Comparison of ENCODE assay signal across 16 cellular contexts in the genomic region with DNA sequence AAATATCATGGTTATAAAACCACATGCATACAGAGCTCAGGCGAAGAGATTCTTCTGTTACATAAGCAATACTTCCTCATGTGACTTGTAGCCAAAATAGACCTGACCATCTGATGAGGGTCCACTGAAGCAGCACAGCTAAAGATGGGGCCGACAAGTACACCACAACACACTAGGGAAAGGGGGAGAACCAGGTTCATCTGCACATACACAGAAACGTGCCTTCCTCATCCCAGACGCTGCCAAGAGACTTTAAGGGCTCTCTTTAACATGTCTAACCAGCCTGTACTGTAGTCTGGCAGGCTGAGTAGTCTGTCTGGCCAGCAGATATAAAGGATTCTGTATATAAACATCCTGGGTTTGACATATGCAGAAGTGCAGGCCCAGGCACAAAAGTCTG. TPM values are rescaled to one million over a fixed set of nuclear protein-coding genes. Genes with fewer than 3 reads are reported as not detected.
DNase-seq lines count a peak whose midpoint lies in the region; ATAC-seq and TF ChIP-seq lines count a peak whose summit lies in the region.
"Had no signal": no experiment of that assay in that cellular context is flagged by ENCODE, and none has a peak within 500 bp of the region (broad histone marks: within the 10 kb centered on the region; RNA-seq: fewer than 3 reads in every experiment).

No MANE protein-coding gene starts in this region.

- H3K27ac ChIP-seq in BLaER1 treated with 17β-estradiol and CSF1 and Interleukin-3, amounts not matched to agents 10 nM and 100 nM, result no peak overlapping the region
- no peak overlapping the region for H3K27ac ChIP-seq in CD8-positive, alpha-beta T cell (ENCODE audit: low read depth, low read length)
- H3K27ac ChIP-seq: psoas muscle, spleen, transverse colon had no signal

- intact Hi-C loops in CD8-positive, alpha-beta T cell (cut with DNase I, micrococcal nuclease), result loop anchor here in 1 of 2 experiments (2.0 kb wide), 1 partner anchor 30 kb away; a partner anchor contains a TSS

- CTCF ChIA-PET in CD8-positive, alpha-beta T cell (lab: Charles Lee), result interaction anchor here (3.0 to 7.1 kb wide), 2 partner anchors 10 to 102 kb away, joined by 15 to 128 read pairs; no protein-coding TSS in a partner anchor

- H3K4me3 ChIP-seq in BLaER1 treated with 17β-estradiol and CSF1 and Interleukin-3, amounts not matched to agents 10 nM and 100 nM, result no peak overlapping the region
- no peak overlapping the region for H3K4me3 ChIP-seq in CD8-positive, alpha-beta T cell (ENCODE audit: low read depth, low read length)
- H3K4me3 ChIP-seq: psoas muscle, spleen, transverse colon had no signal

- no peak for TF ChIP-seq CTCF in CD8-positive, alpha-beta T cell (IDR thresholded peaks at IDR 0.05)

- peaks cover 0 to 32% (median under 1%) of the 10 kb centered on the region in 11 experiments; a peak in 7 of 22 replicates for H3K36me3 ChIP-seq in BLaER1 treated with 17β-estradiol and CSF1 and Interleukin-3, amounts not matched to agents 10 nM and 100 nM
- H3K36me3 ChIP-seq in CD8-positive, alpha-beta T cell (ENCODE audit: insufficient read depth, low read length), result no peaks in the 10 kb centered on the region
- H3K36me3 ChIP-seq: BE2C, transverse colon had no signal

- H3K27me3 ChIP-seq in BLaER1 treated with 17β-estradiol and CSF1 and Interleukin-3, amounts not matched to agents 10 nM and 100 nM, result peaks cover 0 to 30% (median 9%) of the 10 kb centered on the region in 11 experiments; a peak in 10 of 22 replicates
- H3K27me3 ChIP-seq in CD8-positive, alpha-beta T cell (ENCODE audit: insufficient read depth, low read length), result no peaks in the 10 kb centered on the region
- H3K27me3 ChIP-seq: BE2C, spleen, transverse colon had no signal

- POLR2A ChIA-PET in CD8-positive, alpha-beta T cell (lab: Charles Lee), result interaction anchor here (0.6 to 0.9 kb wide), 3 partner anchors 30 to 1807 kb away, joined by 3 read pairs; a partner anchor contains a TSS

- peak; percentile 18 for ATAC-seq in CD8-positive, alpha-beta T cell
- ATAC-seq in HG02840 (IDR thresholded peaks at IDR 0.05; ENCODE audit: low FRiP score, unreplicated experiment) (no peak), HG02884 (IDR thresholded peaks at IDR 0.05; ENCODE audit: unreplicated experiment) (no peak)
- ATAC-seq: psoas muscle, WTC11 had no signal

- no peak overlapping the region for H3K4me3 Mint-ChIP-seq in CD8-positive, alpha-beta T cell
- H3K4me3 Mint-ChIP-seq: WTC11 had no signal

- no peak for DNase-seq in CD8-positive, alpha-beta T cell
- peak; percentile 7 for DNase-seq in MV-4-11 (lab: John Stamatoyannopoulos, UW)
- peak; percentile 43 for DNase-seq in inferior parietal cortex (ENCODE audit: extremely low spot score)
- DNase-seq in DMS 273 treated with DMSO at 0.1 percent for 48 hours (lab: John Stamatoyannopoulos, UW), result no peak
- DNase-seq: activated effector memory CD4-positive, alpha-beta T cell treated with anti-CD3 and anti-CD28 coated beads, Interleukin-2, amount 50 U/mL, for 16 hours; BE2C; cortex of kidney; HCEC 1CT; NCI-H1436 treated with DMSO at 0.1 percent for 48 hours; psoas muscle; spleen; transverse colon had no signal

- peak overlapping the region; percentile 23 to 77 (median 52) for H3K4me2 ChIP-seq in BLaER1 treated with 17β-estradiol and CSF1 and Interleukin-3, amounts not matched to agents 10 nM and 100 nM

- peaks cover 15% of the 10 kb centered on the region for H3K36me3 Mint-ChIP-seq in CD8-positive, alpha-beta T cell
- H3K36me3 Mint-ChIP-seq: WTC11 had no signal

- H4K20me1 ChIP-seq in BLaER1 treated with 17β-estradiol and CSF1 and Interleukin-3, amounts not matched to agents 10 nM and 100 nM, result peaks cover 54 to 83% (median 67%) of the 10 kb centered on the region in 11 experiments; a peak in 21 of 22 replicates

- peaks cover 16 to 33% (median 20%) of the 10 kb centered on the region in 10 experiments for H3K4me1 ChIP-seq in BLaER1 treated with 17β-estradiol and CSF1 and Interleukin-3, amounts not matched to agents 10 nM and 100 nM
- H3K4me1 ChIP-seq in CD8-positive, alpha-beta T cell (ENCODE audit: insufficient read depth, low read length), result peaks cover 20% of the 10 kb centered on the region
- H3K4me1 ChIP-seq: BE2C had no signal

- no peak overlapping the region for H3K9ac ChIP-seq in BLaER1 treated with 17β-estradiol and CSF1 and Interleukin-3, amounts not matched to agents 10 nM and 100 nM

- peaks cover 32% of the 10 kb centered on the region for H3K4me1 Mint-ChIP-seq in CD8-positive, alpha-beta T cell (ENCODE audit: low read depth)

- no peak overlapping the region for H3K27ac Mint-ChIP-seq in CD8-positive, alpha-beta T cell
- H3K27ac Mint-ChIP-seq: WTC11 had no signal

- H3K27me3 Mint-ChIP-seq in CD8-positive, alpha-beta T cell (ENCODE audit: low read depth), result peaks cover 18% of the 10 kb centered on the region

- H3K9me3 Mint-ChIP-seq in CD8-positive, alpha-beta T cell, result no peaks in the 10 kb centered on the region
- H3K9me3 Mint-ChIP-seq: WTC11 had no signal

- H3K9me3 ChIP-seq in BLaER1 treated with 17β-estradiol and CSF1 and Interleukin-3, amounts not matched to agents 10 nM and 100 nM (replicated peaks in 1 of 11), result no peaks in the 10 kb centered on the region
- no peaks in the 10 kb centered on the region for H3K9me3 ChIP-seq in CD8-positive, alpha-beta T cell (ENCODE audit: low read length)
- H3K9me3 ChIP-seq: BE2C, psoas muscle, spleen, transverse colon had no signal

RNA-seq across cellular contexts. Expression of a gene that starts 30.3 kb away (rescaled TPM):
- total RNA-seq in CD8-positive, alpha-beta T cell, result 10 to 100 TPM; 37.2 to 38.7 TPM

Comparison
In these comparisons a context has a peak if more than half of its experiments do, and no peak if none do; other contexts are left out.
1. DNase-seq: peak in MV-4-11 (single experiment) and inferior parietal cortex (single experiment); none in CD8-positive, alpha-beta T cell (0 of 7) and DMS 273 treated with DMSO at 0.1 percent for 48 hours (single experiment).